In genomic region chr4:67988986-67989385, GRCh38 we compare ENCODE assay signal across 19 cellular contexts. TPM values are rescaled to one million over a fixed set of nuclear protein-coding genes. Genes with fewer than 3 reads are reported as not detected.
"Had no signal": no experiment of that assay in that cellular context is flagged by ENCODE, and none has a peak within 500 bp of the region (broad histone marks: within the 10 kb centered on the region; RNA-seq: fewer than 3 reads in every experiment).

No MANE protein-coding gene starts in this region.

- H3K36me3 Mint-ChIP-seq: activated naive CD4-positive, alpha-beta T cell treated with anti-CD3 and anti-CD28 coated beads, Interleukin-2, amount 50 U/mL, for 24 hours; natural killer cell treated with Interleukin-12 subunit alpha and Interleukin-12 subunit beta and Interleukin-15 and Interleukin-18, amount 100 ng/mL, for 72 hours had no signal

- H3K4me1 Mint-ChIP-seq: activated naive CD4-positive, alpha-beta T cell treated with anti-CD3 and anti-CD28 coated beads, Interleukin-2, amount 50 U/mL, for 24 hours; endodermal cell had no signal

- H3K9me3 Mint-ChIP-seq: activated naive CD4-positive, alpha-beta T cell treated with anti-CD3 and anti-CD28 coated beads, Interleukin-2, amount 50 U/mL, for 24 hours; activated T-cell treated with anti-CD3 and anti-CD28 coated beads, Interleukin-2, amount 50 U/mL, for 72 hours; endodermal cell; natural killer cell treated with Interleukin-12 subunit alpha and Interleukin-12 subunit beta and Interleukin-15 and Interleukin-18, amount 100 ng/mL, for 72 hours had no signal

- H3K27ac Mint-ChIP-seq: activated naive CD4-positive, alpha-beta T cell treated with anti-CD3 and anti-CD28 coated beads, Interleukin-2, amount 50 U/mL, for 24 hours; activated T-cell treated with anti-CD3 and anti-CD28 coated beads, Interleukin-2, amount 50 U/mL, for 72 hours; endodermal cell; natural killer cell treated with Interleukin-12 subunit alpha and Interleukin-12 subunit beta and Interleukin-15 and Interleukin-18, amount 100 ng/mL, for 72 hours had no signal

- ATAC-seq: gastrocnemius medialis; natural killer cell treated with Interleukin-12 subunit alpha and Interleukin-12 subunit beta and Interleukin-15 and Interleukin-18, amount 100 ng/mL, for 72 hours had no signal

- DNase-seq: activated CD4-positive, alpha-beta T cell treated with anti-CD3 and anti-CD28 coated beads, Interleukin-2, amount 50 U/mL, for 4 hours; activated gamma-delta T cell; gastrocnemius medialis; heart left ventricle; sigmoid colon; stimulated activated CD4-positive, alpha-beta T cell treated with anti-CD3 and anti-CD28 coated beads, Interleukin-12 subunit alpha, Interleukin-12 subunit beta, amount 100 ng/mL, for 4 hours; stimulated activated CD4-positive, alpha-beta T cell treated with anti-CD3 and anti-CD28 coated beads, Interleukin-1b, Interleukin-23, amount 100 ng/mL, for 48 hours; stimulated activated naive CD4-positive, alpha-beta T cell treated with Interleukin-2 at 50 U/mL for 16 hours; transverse colon had no signal

- H3K4me3 ChIP-seq: gastrocnemius medialis, heart left ventricle, sigmoid colon, suprapubic skin, transverse colon had no signal

- H3K4me3 Mint-ChIP-seq: activated naive CD4-positive, alpha-beta T cell treated with anti-CD3 and anti-CD28 coated beads, Interleukin-2, amount 50 U/mL, for 24 hours; activated T-cell treated with anti-CD3 and anti-CD28 coated beads, Interleukin-2, amount 50 U/mL, for 72 hours; endodermal cell; natural killer cell treated with Interleukin-12 subunit alpha and Interleukin-12 subunit beta and Interleukin-15 and Interleukin-18, amount 100 ng/mL, for 72 hours had no signal

RNA-seq across cellular contexts. Expression of gene TMPRSS11A, which starts 25.7 kb away (rescaled TPM):
- total RNA-seq: activated CD8-positive, alpha-beta memory T cell treated with anti-CD3 and anti-CD28 coated beads for 36 hours; activated T-cell treated with anti-CD3 and anti-CD28 coated beads, Interleukin-2, amount 50 U/mL, for 72 hours; dermis microvascular lymphatic vessel endothelial cell; endodermal cell; epithelial cell of proximal tubule; fibroblast of lung; gastrocnemius medialis; heart left ventricle; lower leg skin; natural killer cell treated with Interleukin-12 subunit alpha and Interleukin-12 subunit beta and Interleukin-15 and Interleukin-18, amount 100 ng/mL, for 72 hours; sigmoid colon; suprapubic skin; transverse colon had no signal
